In the genomic region with DNA sequence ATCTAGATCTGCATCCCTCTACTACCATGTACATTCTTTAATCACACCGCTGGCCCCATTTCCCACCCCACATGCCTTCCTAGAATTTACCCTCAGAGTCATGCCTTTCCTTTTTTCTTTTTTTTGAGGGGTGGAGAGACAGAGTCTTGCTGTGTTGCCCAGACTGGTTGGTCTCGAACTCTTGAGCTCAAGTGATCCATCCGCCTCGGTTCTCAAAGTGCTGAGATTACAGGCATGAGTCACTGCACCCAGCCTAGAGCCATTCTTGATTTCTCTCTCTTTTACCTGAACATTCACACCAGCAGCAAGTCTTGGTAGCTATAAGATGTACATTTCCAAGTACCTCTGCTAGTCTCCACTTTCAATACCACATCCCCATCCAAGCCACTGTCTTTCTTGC, we compare ENCODE assay signal across 14 cellular contexts. TPM values are rescaled to one million over a fixed set of nuclear protein-coding genes. Genes with fewer than 3 reads are reported as not detected.
DNase-seq lines count a peak whose midpoint lies in the region; ATAC-seq and TF ChIP-seq lines count a peak whose summit lies in the region.
"Had no signal": no experiment of that assay in that cellular context is flagged by ENCODE, and none has a peak within 500 bp of the region (broad histone marks: within the 10 kb centered on the region; RNA-seq: fewer than 3 reads in every experiment).

No MANE protein-coding gene starts in this region.

- H3K9me2 ChIP-seq in SU-DHL-6 (replicated peaks; ENCODE audit: insufficient read depth, low read length): no peaks in the 10 kb centered on the region

- H3K4me3 ChIP-seq in SU-DHL-6 (ENCODE audit: insufficient read depth, low read length, poor library complexity, severe bottlenecking) (no peak overlapping the region), endodermal cell (ENCODE audit: low read length) (peak overlapping the region; percentile 17)

- H4K20me1 ChIP-seq in SU-DHL-6 (ENCODE audit: low read depth, low read length): no peaks in the 10 kb centered on the region

- TF ChIP-seq CTCF in SU-DHL-6 (IDR thresholded peaks at IDR 0.05; ENCODE audit: insufficient read depth, low read length, poor library complexity, severe bottlenecking): no peak
- TF ChIP-seq CTCF in endodermal cell (conservative IDR thresholded peaks at IDR 0.05): no peak

- H3K9me3 ChIP-seq in SU-DHL-6 (ENCODE audit: insufficient read depth, low read length): no peaks in the 10 kb centered on the region
- H3K9me3 ChIP-seq in endodermal cell (ENCODE audit: control insufficient read depth, low read length): no peaks in the 10 kb centered on the region
- H3K9me3 ChIP-seq: esophagus squamous epithelium, HAP-1 had no signal

- H3K27me3 ChIP-seq in SU-DHL-6 (ENCODE audit: low read length) (no peaks in the 10 kb centered on the region), endodermal cell (ENCODE audit: control insufficient read depth, insufficient read depth, low read length, poor library complexity, severe bottlenecking) (no peaks in the 10 kb centered on the region)

- peaks cover 15 to 30% of the 10 kb centered on the region in 2 donors for H3K36me3 Mint-ChIP-seq in activated T-cell treated with anti-CD3 and anti-CD28 coated beads, Interleukin-2, amount 50 U/mL, for 72 hours (ENCODE audit: insufficient read depth in 2 of 2)
- H3K36me3 Mint-ChIP-seq in endodermal cell (ENCODE audit: low read depth): peaks cover 28% of the 10 kb centered on the region
- H3K36me3 Mint-ChIP-seq in stimulated activated memory B cell treated with anti-CD40 and anti-IgM and Interleukin-4, amounts not matched to agents 10 μg/mL and 1 μg/mL and 100 μg/mL, for 72 hours: peaks cover 25% of the 10 kb centered on the region

- peak overlapping the region; percentile 50 for H3K27ac Mint-ChIP-seq in activated T-cell treated with anti-CD3 and anti-CD28 coated beads, Interleukin-2, amount 50 U/mL, for 72 hours
- peak overlapping the region; percentile 27 for H3K27ac Mint-ChIP-seq in endodermal cell
- H3K27ac Mint-ChIP-seq in stimulated activated memory B cell treated with anti-CD40 and anti-IgM and Interleukin-4, amounts not matched to agents 10 μg/mL and 1 μg/mL and 100 μg/mL, for 72 hours: peak overlapping the region; percentile 59

- H2AFZ ChIP-seq in SU-DHL-6 (ENCODE audit: low read depth, low read length, severe bottlenecking): no peak overlapping the region

- peak in 1 of 2 donors; percentile 15 for DNase-seq in activated T-cell treated with anti-CD3 and anti-CD28 coated beads, Interleukin-2, amount 50 U/mL, for 72 hours
- DNase-seq in activated T-cell treated with anti-CD3 and anti-CD28 coated beads, Interleukin-2, amount 50 U/mL, for 48 hours: no peak
- DNase-seq in endodermal cell (no peak), pons (ENCODE audit: low spot score) (no peak)
- no peak for DNase-seq in effector CD4-positive, alpha-beta T cell
- DNase-seq: activated CD4-positive, alpha-beta T cell treated with anti-CD3 and anti-CD28 coated beads, Interleukin-2, amount 50 U/mL, for 48 hours; esophagus squamous epithelium; NCI-H345; SIG-M5; stimulated activated CD4-positive, alpha-beta T cell treated with anti-CD3 and anti-CD28 coated beads, Interleukin-12 subunit alpha, Interleukin-12 subunit beta, amount 100 ng/mL, for 4 hours had no signal

- peaks cover 5% of the 10 kb centered on the region for H3F3A ChIP-seq in SU-DHL-6 (ENCODE audit: insufficient read depth)

- H3K79me2 ChIP-seq in SU-DHL-6 (ENCODE audit: insufficient read depth, low read length): peaks cover 21% of the 10 kb centered on the region

- H3K4me3 Mint-ChIP-seq in activated T-cell treated with anti-CD3 and anti-CD28 coated beads, Interleukin-2, amount 50 U/mL, for 72 hours: peak overlapping the region; percentile 83 to 87
- H3K4me3 Mint-ChIP-seq in endodermal cell: peak overlapping the region; percentile 37
- H3K4me3 Mint-ChIP-seq in stimulated activated memory B cell treated with anti-CD40 and anti-IgM and Interleukin-4, amounts not matched to agents 10 μg/mL and 1 μg/mL and 100 μg/mL, for 72 hours: peak overlapping the region; percentile 75

- no peaks in the 10 kb centered on the region for H3K9me3 Mint-ChIP-seq in activated T-cell treated with anti-CD3 and anti-CD28 coated beads, Interleukin-2, amount 50 U/mL, for 72 hours
- no peaks in the 10 kb centered on the region for H3K9me3 Mint-ChIP-seq in endodermal cell
- H3K9me3 Mint-ChIP-seq in stimulated activated memory B cell treated with anti-CD40 and anti-IgM and Interleukin-4, amounts not matched to agents 10 μg/mL and 1 μg/mL and 100 μg/mL, for 72 hours: no peaks in the 10 kb centered on the region

- H3K9ac ChIP-seq in SU-DHL-6 (ENCODE audit: low read length) (no peak overlapping the region), endodermal cell (ENCODE audit: extremely low read depth, low read length, poor library complexity, severe bottlenecking) (no peak overlapping the region)

- WGBS in endodermal cell (ENCODE audit: insufficient coverage in 1 of 2, insufficient read length in 1 of 2), 2 experiments: 82 to 95% methylated on average over 4 of the region's 4 CpGs

- peak overlapping the region; percentile 12 for H3K4me2 ChIP-seq in SU-DHL-6 (ENCODE audit: low read depth, low read length, poor library complexity, severe bottlenecking)

- H3K36me3 ChIP-seq in SU-DHL-6 (ENCODE audit: low read length) (0 out of 2 replicates have a peak, but pooled peaks cover 2% of the 10 kb centered on the region), endodermal cell (ENCODE audit: control insufficient read depth, insufficient read depth, low read length) (peaks cover 30% of the 10 kb centered on the region)

- no peak for ATAC-seq in activated T-cell treated with anti-CD3 and anti-CD28 coated beads, Interleukin-2, amount 50 U/mL, for 72 hours (replicated peaks in 1 of 2)
- no peak for ATAC-seq in stimulated activated memory B cell treated with anti-CD40 and anti-IgM and Interleukin-4, amounts not matched to agents 10 μg/mL and 1 μg/mL and 100 μg/mL, for 72 hours
- no peak for ATAC-seq in HG03521 (IDR thresholded peaks at IDR 0.05; ENCODE audit: unreplicated experiment)

- H3K27ac ChIP-seq in SU-DHL-6 (ENCODE audit: low read depth, low read length) (no peak overlapping the region), endodermal cell (ENCODE audit: low read depth, low read length) (no peak overlapping the region)

- H3K4me1 Mint-ChIP-seq in activated T-cell treated with anti-CD3 and anti-CD28 coated beads, Interleukin-2, amount 50 U/mL, for 72 hours (ENCODE audit: low read depth): peaks cover 77% of the 10 kb centered on the region
- peaks cover 38% of the 10 kb centered on the region for H3K4me1 Mint-ChIP-seq in endodermal cell
- H3K4me1 Mint-ChIP-seq in stimulated activated memory B cell treated with anti-CD40 and anti-IgM and Interleukin-4, amounts not matched to agents 10 μg/mL and 1 μg/mL and 100 μg/mL, for 72 hours: peaks cover 79% of the 10 kb centered on the region

- no peaks in the 10 kb centered on the region for H3K27me3 Mint-ChIP-seq in activated T-cell treated with anti-CD3 and anti-CD28 coated beads, Interleukin-2, amount 50 U/mL, for 72 hours (ENCODE audit: low read depth)
- H3K27me3 Mint-ChIP-seq in endodermal cell (ENCODE audit: insufficient read depth): peaks cover 7% of the 10 kb centered on the region
- no peaks in the 10 kb centered on the region for H3K27me3 Mint-ChIP-seq in stimulated activated memory B cell treated with anti-CD40 and anti-IgM and Interleukin-4, amounts not matched to agents 10 μg/mL and 1 μg/mL and 100 μg/mL, for 72 hours

- H3K4me1 ChIP-seq in endodermal cell (ENCODE audit: control insufficient read depth, insufficient read depth, low read length): peaks cover 5% of the 10 kb centered on the region

RNA-seq across cellular contexts. Expression of gene PAGR1, which starts 2.1 kb away (rescaled TPM):
- total RNA-seq in activated T-cell treated with anti-CD3 and anti-CD28 coated beads, Interleukin-2, amount 50 U/mL, for 72 hours: 10 to 100 TPM; 14.8 to 17.8 TPM
- total RNA-seq in endodermal cell: 10 to 100 TPM; 43.0 to 65.7 TPM
- 92.4 TPM for polyA plus RNA-seq in endodermal cell (2013, experiment 1 of 2)
- 77.4 TPM for polyA plus RNA-seq in endodermal cell (2013, experiment 2 of 2)

RNA-seq across cellular contexts. Expression of gene MVP, which starts 2.2 kb away (rescaled TPM):
- total RNA-seq in activated T-cell treated with anti-CD3 and anti-CD28 coated beads, Interleukin-2, amount 50 U/mL, for 72 hours: 100 to 1,000 TPM; 148 to 161 TPM
- 1 to 10 TPM; 3.0 to 8.0 TPM for total RNA-seq in endodermal cell
- 6.1 TPM for polyA plus RNA-seq in endodermal cell (2013, experiment 1 of 2)
- polyA plus RNA-seq in endodermal cell (2013, experiment 2 of 2): 4.1 TPM

RNA-seq across cellular contexts. Expression of gene PRRT2, which starts 6.1 kb away (rescaled TPM):
- 1 to 10 TPM; 2.4 to 2.8 TPM for total RNA-seq in activated T-cell treated with anti-CD3 and anti-CD28 coated beads, Interleukin-2, amount 50 U/mL, for 72 hours
- total RNA-seq in endodermal cell: 10 to 100 TPM in 1 of 2 donors, 1 to 10 TPM in 1; 8.2 to 15.7 TPM
- polyA plus RNA-seq in endodermal cell (2013, experiment 1 of 2): 77.6 TPM
- polyA plus RNA-seq in endodermal cell (2013, experiment 2 of 2): 65.0 TPM

RNA-seq across cellular contexts. Expression of gene MAZ, which starts 11.8 kb away (rescaled TPM):
- 100 to 1,000 TPM; 266 to 329 TPM for total RNA-seq in activated T-cell treated with anti-CD3 and anti-CD28 coated beads, Interleukin-2, amount 50 U/mL, for 72 hours
- total RNA-seq in endodermal cell: 100 to 1,000 TPM; 320 to 325 TPM
- 377 TPM for polyA plus RNA-seq in endodermal cell (2013, experiment 1 of 2)
- 347 TPM for polyA plus RNA-seq in endodermal cell (2013, experiment 2 of 2)

RNA-seq across cellular contexts. Expression of gene KIF22, which starts 27.5 kb away (rescaled TPM):
- 100 to 1,000 TPM; 153 to 180 TPM for total RNA-seq in activated T-cell treated with anti-CD3 and anti-CD28 coated beads, Interleukin-2, amount 50 U/mL, for 72 hours
- total RNA-seq in endodermal cell: 100 to 1,000 TPM in 1 of 2 donors, 10 to 100 TPM in 1; 94.7 to 130 TPM
- 146 TPM for polyA plus RNA-seq in endodermal cell (2013, experiment 1 of 2)
- 138 TPM for polyA plus RNA-seq in endodermal cell (2013, experiment 2 of 2)

Comparison
In these comparisons a context has a peak if more than half of its experiments do, and no peak if none do; other contexts are left out.
1. RNA of gene MVP, which starts 2.2 kb away (total RNA-seq): 148 to 161 TPM in activated T-cell treated with anti-CD3 and anti-CD28 coated beads, Interleukin-2, amount 50 U/mL, for 72 hours; 3.0 to 8.0 TPM in endodermal cell; every median in the first group is over 10 times any median in the second.
2. Peak in every context shown above with its lines, with median percentiles within 50 percentile points of each other: H3K27ac Mint-ChIP-seq and H3K4me3 Mint-ChIP-seq.